ENCODE assay signal across 9 cellular contexts in genomic region chr9:70392189-70392588, GRCh38. TPM values are rescaled to one million over a fixed set of nuclear protein-coding genes. Genes with fewer than 3 reads are reported as not detected.
DNase-seq lines count a peak whose midpoint lies in the region; ATAC-seq and TF ChIP-seq lines count a peak whose summit lies in the region.
"Had no signal": no experiment of that assay in that cellular context is flagged by ENCODE, and none has a peak within 500 bp of the region (broad histone marks: within the 10 kb centered on the region; RNA-seq: fewer than 3 reads in every experiment).

No MANE protein-coding gene starts in this region.

- H2AFZ ChIP-seq in PC-9, result no peak overlapping the region

- H3K27me3 Mint-ChIP-seq in activated T-cell treated with anti-CD3 and anti-CD28 coated beads, Interleukin-2, amount 50 U/mL, for 24 hours, result no peaks in the 10 kb centered on the region
- H3K27me3 Mint-ChIP-seq in nephron progenitor cell (ENCODE audit: low read depth, poor library complexity), result no peaks in the 10 kb centered on the region

- no peaks in the 10 kb centered on the region for H3K9me3 Mint-ChIP-seq in activated T-cell treated with anti-CD3 and anti-CD28 coated beads, Interleukin-2, amount 50 U/mL, for 24 hours
- H3K9me3 Mint-ChIP-seq in nephron progenitor cell, result no peaks in the 10 kb centered on the region

- no peak overlapping the region for H3K4me3 Mint-ChIP-seq in activated T-cell treated with anti-CD3 and anti-CD28 coated beads, Interleukin-2, amount 50 U/mL, for 24 hours
- H3K4me3 Mint-ChIP-seq in nephron progenitor cell, result no peak overlapping the region

- no peak overlapping the region for H3K27ac ChIP-seq in PC-9
- peak overlapping the region in 11 of 12 donors; percentile 1 to 71 (median 44) for H3K27ac ChIP-seq in heart left ventricle
- H3K27ac ChIP-seq in thoracic aorta, result no peak overlapping the region

- peak overlapping the region; percentile 69 for H3K27ac Mint-ChIP-seq in activated T-cell treated with anti-CD3 and anti-CD28 coated beads, Interleukin-2, amount 50 U/mL, for 24 hours
- no peak overlapping the region for H3K27ac Mint-ChIP-seq in nephron progenitor cell

- H3K36me3 Mint-ChIP-seq in activated T-cell treated with anti-CD3 and anti-CD28 coated beads, Interleukin-2, amount 50 U/mL, for 24 hours (ENCODE audit: low read depth), result peaks cover 20% of the 10 kb centered on the region
- H3K36me3 Mint-ChIP-seq in nephron progenitor cell (ENCODE audit: low read depth), result no peaks in the 10 kb centered on the region

- H3K4me3 ChIP-seq in PC-9 (no peak overlapping the region), heart left ventricle (no peak overlapping the region), thoracic aorta (peak overlapping the region; percentile 8)

- no peak for TF ChIP-seq POLR2A in heart left ventricle (IDR thresholded peaks at IDR 0.05)

- peak; percentile 19; the same call in 1 of the 2 replicates for TF ChIP-seq CTCF in PC-9 (conservative IDR thresholded peaks at IDR 0.05)
- peak in 8 of 12 donors; percentile 11 to 45 (median 26) for TF ChIP-seq CTCF in heart left ventricle (IDR thresholded peaks at IDR 0.05)
- TF ChIP-seq CTCF in thoracic aorta (IDR thresholded peaks at IDR 0.05), result no peak
- no peak for TF ChIP-seq CTCF in nephron progenitor cell (IDR thresholded peaks at IDR 0.05)

- no peaks in the 10 kb centered on the region for H3K4me1 ChIP-seq in PC-9 (replicated peaks; ENCODE audit: insufficient read depth)
- peaks cover 50 to 97% (median 77%) of the 10 kb centered on the region in 12 donors for H3K4me1 ChIP-seq in heart left ventricle
- peaks cover 60 to 72% of the 10 kb centered on the region in 2 donors for H3K4me1 ChIP-seq in thoracic aorta (ENCODE audit: control insufficient read depth in 1 of 2, low read depth in 2 of 2)

- H3K9me3 ChIP-seq in PC-9 (ENCODE audit: insufficient read depth, low read depth) (no peaks in the 10 kb centered on the region), heart left ventricle (no peaks in the 10 kb centered on the region), thoracic aorta (no peaks in the 10 kb centered on the region)

- H4K20me1 ChIP-seq in PC-9 (ENCODE audit: insufficient read depth), result no peaks in the 10 kb centered on the region; the same call in 1 of the 2 replicates

- H3K27me3 ChIP-seq in PC-9 (ENCODE audit: insufficient read depth, low read depth), result no peaks in the 10 kb centered on the region
- no peaks in the 10 kb centered on the region for H3K27me3 ChIP-seq in heart left ventricle
- H3K27me3 ChIP-seq in thoracic aorta (replicated peaks; ENCODE audit: insufficient read depth), result no peaks in the 10 kb centered on the region

- H3K36me3 ChIP-seq in PC-9 (ENCODE audit: low read depth) (no peaks in the 10 kb centered on the region), heart left ventricle (peaks cover 0 to 9% (median 6%) of the 10 kb centered on the region in 9 donors), thoracic aorta (no peaks in the 10 kb centered on the region)

- no TSS peak for BruUV-seq in PC-9 (replicated peaks; lab: Mats Ljungman, UMichigan)

- ATAC-seq in heart left ventricle, result peak in 3 of 4 donors; percentile 25 to 34 (median 27)
- ATAC-seq in thoracic aorta (ENCODE audit: insufficient number of reproducible peaks, low FRiP score, low read depth), result no peak
- ATAC-seq in GM19328 (IDR thresholded peaks at IDR 0.05; ENCODE audit: unreplicated experiment), result no peak

- intact Hi-C loops in PC-9 (cut with micrococcal nuclease; ENCODE audit: unreplicated experiment) (no loop called here), heart left ventricle (cut with DNase I) (loop anchor here in 5 of 10 donors (5.0 to 10.0 kb wide), 3 partner anchors 35 to 47 kb away; no protein-coding TSS in a partner anchor)

- POLR2A ChIA-PET in PC-9 (lab: Charles Lee; ENCODE audit: unreplicated experiment), result no interaction called here

- no peak for DNase-seq in activated T-cell treated with anti-CD3 and anti-CD28 coated beads, Interleukin-2, amount 50 U/mL, for 24 hours
- no peak for DNase-seq in activated T-cell treated with anti-CD3 and anti-CD28 coated beads for 4 hours
- DNase-seq in PC-9, result no peak
- DNase-seq in heart left ventricle, result no peak
- DNase-seq in thoracic aorta (ENCODE audit: low spot score), result no peak
- DNase-seq in nephron progenitor cell, result no peak
- DNase-seq in cortex of kidney (lab: John Stamatoyannopoulos, UW), result no peak
- DNase-seq: activated CD4-positive, alpha-beta T cell treated with anti-CD3 and anti-CD28 coated beads for 48 hours had no signal

- no peak overlapping the region for H3K4me2 ChIP-seq in PC-9

- H3F3A ChIP-seq in PC-9 (ENCODE audit: insufficient read depth, low read depth), result no peaks in the 10 kb centered on the region

- H3K79me2 ChIP-seq in PC-9 (ENCODE audit: low read depth), result no peaks in the 10 kb centered on the region

- H3K9me2 ChIP-seq in PC-9 (ENCODE audit: insufficient read depth), result no peaks in the 10 kb centered on the region

- 67 to 72% (median 68%) methylated on average over 2 of the region's 2 CpGs for WGBS in heart left ventricle, 4 donors

- peaks cover 83% of the 10 kb centered on the region for H3K4me1 Mint-ChIP-seq in activated T-cell treated with anti-CD3 and anti-CD28 coated beads, Interleukin-2, amount 50 U/mL, for 24 hours (ENCODE audit: low read depth)
- peaks cover 5% of the 10 kb centered on the region for H3K4me1 Mint-ChIP-seq in nephron progenitor cell

- CTCF ChIA-PET in PC-9 (lab: Charles Lee), result no interaction called here

RNA-seq across cellular contexts. Expression of gene KLF9, which starts 22.3 kb away (rescaled TPM):
- total RNA-seq in PC-9 (2021) (7.0 and 9.2 TPM in 2 replicates), heart left ventricle (10 to 100 TPM; 28.7 to 74.8 (median 46.0) TPM), thoracic aorta (100 to 1,000 TPM; 165 to 187 TPM)
- 10 to 100 TPM; 25.8 to 53.6 TPM for polyA plus RNA-seq in heart left ventricle

Comparison
In these comparisons a context has a peak if more than half of its experiments do, and no peak if none do; other contexts are left out.
1. H3K27ac ChIP-seq: peak in heart left ventricle (11 of 12); none in PC-9 (single experiment) and thoracic aorta (0 of 2).
2. CTCF ChIP-seq: peak in PC-9 (single experiment) and heart left ventricle (8 of 12); none in thoracic aorta (single experiment) and nephron progenitor cell (single experiment).
3. ATAC-seq: peak in heart left ventricle (3 of 4); none in thoracic aorta (single experiment) and GM19328 (single experiment).